ENCODE assay signal across 8 cellular contexts in the genomic region with DNA sequence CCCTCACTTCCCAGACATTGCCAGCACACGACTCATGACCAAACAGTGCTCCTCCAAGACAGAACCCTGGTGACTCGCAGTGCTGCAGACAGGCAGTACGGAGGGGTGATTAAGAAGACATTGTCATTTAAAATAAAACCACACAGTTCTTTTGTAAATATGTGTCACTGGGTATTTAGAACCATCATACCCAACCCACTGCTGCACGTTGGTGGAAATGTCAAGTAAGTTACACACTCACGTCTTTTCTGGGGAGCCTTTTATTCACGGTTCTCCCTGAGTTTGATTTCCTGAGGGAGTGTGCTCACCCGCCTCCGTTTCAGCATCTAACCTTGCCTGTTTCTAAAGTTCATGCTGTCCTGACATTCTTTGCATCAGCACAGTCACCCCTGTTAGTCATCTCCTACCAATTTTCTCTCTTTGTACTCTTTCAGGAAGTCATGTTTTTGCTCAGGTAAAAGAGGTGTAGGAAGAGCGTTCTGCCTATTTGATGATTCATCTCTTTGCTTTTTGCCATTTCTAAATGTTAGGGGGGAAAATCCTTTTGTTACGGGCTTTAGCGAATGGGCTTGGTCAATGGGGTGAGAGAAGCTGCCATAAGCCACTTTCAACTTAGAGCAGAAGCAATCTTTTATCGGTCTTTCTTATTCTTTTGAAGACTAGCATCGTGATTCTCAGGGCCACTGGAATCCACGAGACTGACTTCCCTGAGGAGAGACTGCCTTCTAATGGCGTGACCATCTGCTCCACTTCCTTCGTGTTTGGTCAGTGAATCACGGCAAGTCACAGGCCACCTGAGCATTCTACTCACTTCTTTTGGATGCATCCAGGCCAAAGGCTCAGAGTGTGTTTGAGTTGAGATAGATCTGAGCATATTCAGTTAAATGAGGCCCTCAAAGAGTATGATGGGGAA.
DNase-seq lines count a peak whose midpoint lies in the region; ATAC-seq and TF ChIP-seq lines count a peak whose summit lies in the region.

No MANE protein-coding gene starts in this region.

- DNase-seq in WTC11 (ENCODE audit: low spot score) (no peak), coronary artery (ENCODE audit: low spot score) (peak; percentile 55), sciatic nerve (ENCODE audit: low spot score) (no peak), stomach (no peak), SHP77 (lab: John Stamatoyannopoulos, UW) (no peak), NCI-H2107 (lab: John Stamatoyannopoulos, UW) (no peak)
- DNase-seq in stimulated activated CD4-positive, alpha-beta T cell treated with anti-CD3 and anti-CD28 coated beads, Interleukin-4, amount 100 ng/mL, for 1 hour, result peak; percentile 58

- peaks cover 61% of the 10 kb centered on the region for H3K4me1 Mint-ChIP-seq in WTC11

- H3K36me3 Mint-ChIP-seq in WTC11, result peaks cover 6% of the 10 kb centered on the region; the same call in 1 of the 2 replicates

- POLR2A ChIA-PET in WTC11 (lab: Charles Lee), result no interaction called here

- no peak overlapping the region for H3K4me3 ChIP-seq in coronary artery
- H3K4me3 ChIP-seq in stomach, result no peak overlapping the region

- no peak for TF ChIP-seq EP300 in stomach (IDR thresholded peaks at IDR 0.05)

- CTCF ChIA-PET in WTC11 (lab: Charles Lee), result no interaction called here

- peak; percentile 31 for ATAC-seq in GM18868 (IDR thresholded peaks at IDR 0.05; ENCODE audit: unreplicated experiment)
- peak; percentile 83 for ATAC-seq in WTC11
- no peak for ATAC-seq in sciatic nerve

- no peak overlapping the region for H3K4me3 Mint-ChIP-seq in WTC11

- TF ChIP-seq CTCF in WTC11 (IDR thresholded peaks at IDR 0.05), result no peak
- TF ChIP-seq CTCF in coronary artery (IDR thresholded peaks at IDR 0.05), result no peak
- TF ChIP-seq CTCF in stomach (IDR thresholded peaks at IDR 0.05), result no peak

- peaks cover 24% of the 10 kb centered on the region for H3K27me3 Mint-ChIP-seq in WTC11 (ENCODE audit: low read depth)

- H3K27ac Mint-ChIP-seq in WTC11, result no peak overlapping the region

- peaks cover 0 to 28% (median 7%) of the 10 kb centered on the region in 4 donors for H3K4me1 ChIP-seq in stomach

- H3K27me3 ChIP-seq in stomach, result no peaks in the 10 kb centered on the region

- no peaks in the 10 kb centered on the region for H3K36me3 ChIP-seq in stomach

- no peak for TF ChIP-seq POLR2A in stomach (IDR thresholded peaks at IDR 0.05)

- WGBS in stomach, 5 donors, result 74 to 84% (median 80%) methylated on average over 17 of the region's 17 CpGs

- H3K27ac ChIP-seq in coronary artery (no peak overlapping the region), stomach (peak overlapping the region in 2 of 5 donors; percentile 11 to 18)

- H3K9me3 ChIP-seq in stomach, result no peaks in the 10 kb centered on the region

- intact Hi-C loops in sciatic nerve (cut with DNase I), result no loop called here
- intact Hi-C loops in stomach (cut with DNase I; ENCODE audit: low total_unique reads), result no loop called here

- H3K9me3 Mint-ChIP-seq in WTC11, result peaks cover 20% of the 10 kb centered on the region

TF ChIP-seq in WTC11, 78 proteins besides CTCF, POLR2A, EP300 and RAD21:
- TF ChIP-seq ATF1 (CRISPR knock-in tag; IDR thresholded peaks at IDR 0.05) (no peak), CREB1 (CRISPR knock-in tag; IDR thresholded peaks at IDR 0.05) (no peak), TP53 (CRISPR knock-in tag; IDR thresholded peaks at IDR 0.05) (no peak), CREM (CRISPR knock-in tag; IDR thresholded peaks at IDR 0.05) (no peak), MYBL2 (CRISPR knock-in tag; IDR thresholded peaks at IDR 0.05) (no peak)
- TF ChIP-seq, protein P1, sequence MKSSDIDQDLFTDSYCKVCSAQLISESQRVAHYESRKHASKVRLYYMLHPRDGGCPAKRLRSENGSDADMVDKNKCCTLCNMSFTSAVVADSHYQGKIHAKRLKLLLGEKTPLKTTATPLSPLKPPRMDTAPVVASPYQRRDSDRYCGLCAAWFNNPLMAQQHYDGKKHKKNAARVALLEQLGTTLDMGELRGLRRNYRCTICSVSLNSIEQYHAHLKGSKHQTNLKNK (CRISPR knock-in tag; IDR thresholded peaks at IDR 0.05), result no peak

Comparison
In these comparisons a context has a peak if more than half of its experiments do, and no peak if none do; other contexts are left out.
1. DNase-seq: peak in coronary artery (single experiment) and stimulated activated CD4-positive, alpha-beta T cell treated with anti-CD3 and anti-CD28 coated beads, Interleukin-4, amount 100 ng/mL, for 1 hour (single experiment); none in WTC11 (single experiment), sciatic nerve (single experiment), stomach (single experiment), SHP77 (0 of 2) and NCI-H2107 (single experiment).